ENCODE assay signal across 38 cellular contexts in genomic region chr20:63297371-63297781, GRCh38. TPM values are rescaled to one million over a fixed set of nuclear protein-coding genes. Genes with fewer than 3 reads are reported as not detected.
"Had no signal": no experiment of that assay in that cellular context is flagged by ENCODE, and none has a peak within 500 bp of the region (broad histone marks: within the 10 kb centered on the region; RNA-seq: fewer than 3 reads in every experiment).

No MANE protein-coding gene starts in this region.

- H3K9ac ChIP-seq: KMS-11 had no signal

- H3K9me3 ChIP-seq: Peyer's patch, SJCRH30 had no signal

- ATAC-seq: activated T-cell treated with anti-CD3 and anti-CD28 coated beads, Interleukin-2, amount 50 U/mL, for 72 hours; activated T-helper 17 cell treated with anti-CD3 and anti-CD28 coated beads, Interleukin-2, amount 50 U/mL, for 72 hours; PC-3 had no signal

- H3K27ac ChIP-seq: brain microvascular endothelial cell, KMS-11, Peyer's patch, RWPE1, SJCRH30, SK-N-MC, WERI-Rb-1 had no signal

- H3K36me3 ChIP-seq: brain microvascular endothelial cell, Peyer's patch, SJCRH30, WERI-Rb-1 had no signal

- H3K4me3 ChIP-seq: Peyer's patch, SJCRH30, SK-N-MC had no signal

- DNase-seq: activated CD4-positive, alpha-beta memory T cell treated with anti-CD3 and anti-CD28 coated beads, Interleukin-2, amount 10 ng/mL, durations not matched to agents 7 days and 5 days; activated CD4-positive, alpha-beta T cell treated with anti-CD3 and anti-CD28 coated beads for 1 hour; activated CD4-positive, alpha-beta T cell treated with anti-CD3 and anti-CD28 coated beads for 48 hours; activated CD4-positive, CD25-positive, alpha-beta regulatory T cell; activated effector memory CD4-positive, alpha-beta T cell treated with anti-CD3 and anti-CD28 coated beads, Interleukin-2, amount 50 U/mL, for 16 hours; activated naive CD4-positive, alpha-beta T cell; activated naive CD4-positive, alpha-beta T cell treated with anti-CD3 and anti-CD28 coated beads, Interleukin-2, amount 50 U/mL, for 16 hours; activated naive CD8-positive, alpha-beta T cell treated with anti-CD3 and anti-CD28 coated beads for 36 hours; activated T-cell treated with anti-CD3 and anti-CD28 coated beads, Interleukin-2, amount 50 U/mL, for 1 hour; activated T-cell treated with anti-CD3 and anti-CD28 coated beads, Interleukin-2, amount 50 U/mL, for 72 hours; amniotic stem cell; aorta; brain microvascular endothelial cell; central memory CD4-positive, alpha-beta T cell; NCI-H1092 treated with DMSO at 0.1 percent for 48 hours; NCI-H1417; NCI-H146; NCI-H187; NCI-H2029 treated with DMSO at 0.1 percent for 48 hours; NCI-H2107; NCI-H2171; NCI-H510A; NCI-H526; NCI-H748 treated with DMSO at 0.1 percent for 48 hours; PC-3; Peyer's patch; SHP77; SJCRH30; T1000; WERI-Rb-1 had no signal

- H3K4me1 ChIP-seq: Peyer's patch, SJCRH30 had no signal

- H3K4me2 ChIP-seq: KMS-11 had no signal

RNA-seq across cellular contexts. Expression of gene COL20A1, which starts 4.4 kb away (rescaled TPM):
- total RNA-seq: activated CD4-positive, alpha-beta memory T cell treated with anti-CD3 and anti-CD28 coated beads, Interleukin-2, amount 10 ng/mL, durations not matched to agents 7 days and 5 days; activated CD8-positive, alpha-beta memory T cell treated with anti-CD3 and anti-CD28 coated beads for 36 hours; M059J; PC-3; Peyer's patch; SJCRH30; T-helper 2 cell treated with Interferon-gamma antibody and Interleukin-4, amounts not matched to agents 100 ng/mL and 5 ng/mL, for 36 hours had no signal

RNA-seq across cellular contexts. Expression of gene NKAIN4, which starts 43.1 kb away (rescaled TPM):
- total RNA-seq: activated CD4-positive, alpha-beta memory T cell treated with anti-CD3 and anti-CD28 coated beads, Interleukin-2, amount 10 ng/mL, durations not matched to agents 7 days and 5 days; activated CD8-positive, alpha-beta memory T cell treated with anti-CD3 and anti-CD28 coated beads for 36 hours; activated naive CD8-positive, alpha-beta T cell treated with anti-CD3 and anti-CD28 coated beads for 36 hours; activated T-cell treated with anti-CD3 and anti-CD28 coated beads, Interleukin-2, amount 50 U/mL, for 72 hours; activated T-helper 17 cell treated with anti-CD3 and anti-CD28 coated beads, Interleukin-2, amount 50 U/mL, for 72 hours; aorta; M059J; PC-3; Peyer's patch; T-helper 1 cell treated with Interleukin-12 subunit alpha and Interleukin-12 subunit beta and Interleukin-4 antibody, amounts not matched to agents 30 ng/mL and 1 ng/mL, for 36 hours; T-helper 2 cell treated with Interferon-gamma antibody and Interleukin-4, amounts not matched to agents 100 ng/mL and 5 ng/mL, for 36 hours had no signal
- polyA plus RNA-seq: aorta had no signal
